In genomic region chr20:16272961-16273360, GRCh38 we compare ENCODE assay signal across 25 cellular contexts.
"Had no signal": no experiment of that assay in that cellular context is flagged by ENCODE, and none has a peak within 500 bp of the region (broad histone marks: within the 10 kb centered on the region; RNA-seq: fewer than 3 reads in every experiment).

No MANE protein-coding gene starts in this region.

- H2AFZ ChIP-seq: parathyroid adenoma had no signal

- H3K36me3 ChIP-seq: thoracic aorta, uterus had no signal

- H3K9ac ChIP-seq: parathyroid adenoma had no signal

- H3K27ac Mint-ChIP-seq: mesothelial cell of epicardium; natural killer cell; stimulated activated effector memory CD8-positive, alpha-beta T cell treated with anti-CD3 and anti-CD28 coated beads, Interleukin-12 subunit alpha, Interleukin-12 subunit beta, amount 100 ng/mL, for 72 hours; stimulated activated naive CD8-positive, alpha-beta T cell treated with anti-CD3 and anti-CD28 coated beads, Interleukin-15, Interleukin-2, amounts not matched to agents 100 ng/mL and 50 ng/mL, for 24 hours; type B pancreatic cell had no signal

- H3K9me3 Mint-ChIP-seq: mesothelial cell of epicardium; naive B cell; natural killer cell; stimulated activated effector memory CD8-positive, alpha-beta T cell treated with anti-CD3 and anti-CD28 coated beads, Interleukin-12 subunit alpha, Interleukin-12 subunit beta, amount 100 ng/mL, for 72 hours; type B pancreatic cell had no signal

- DNase-seq: head of caudate nucleus; hippocampal formation; left colon; lower lobe of right lung; mammary epithelial cell; mesendoderm; naive B cell; natural killer cell; nucleus accumbens; right cardiac atrium; sigmoid colon; small intestine; spleen; stimulated activated CD4-positive, alpha-beta T cell treated with anti-CD3 and anti-CD28 coated beads, Interleukin-4, amount 100 ng/mL, for 24 hours; stimulated activated naive CD4-positive, alpha-beta T cell; tibial artery; uterus had no signal

- H3K79me2 ChIP-seq: parathyroid adenoma had no signal

- H3K4me1 Mint-ChIP-seq: natural killer cell; stimulated activated effector memory CD8-positive, alpha-beta T cell treated with anti-CD3 and anti-CD28 coated beads, Interleukin-12 subunit alpha, Interleukin-12 subunit beta, amount 100 ng/mL, for 72 hours had no signal

- H3K4me3 Mint-ChIP-seq: mesothelial cell of epicardium; natural killer cell; stimulated activated effector memory CD8-positive, alpha-beta T cell treated with anti-CD3 and anti-CD28 coated beads, Interleukin-12 subunit alpha, Interleukin-12 subunit beta, amount 100 ng/mL, for 72 hours; stimulated activated naive CD8-positive, alpha-beta T cell treated with anti-CD3 and anti-CD28 coated beads, Interleukin-15, Interleukin-2, amounts not matched to agents 100 ng/mL and 50 ng/mL, for 24 hours; type B pancreatic cell had no signal

- H3K9me3 ChIP-seq: left lung, lower lobe of right lung, sigmoid colon, suprapubic skin, thoracic aorta, tibial artery, uterus had no signal

- H3K36me3 Mint-ChIP-seq: natural killer cell; stimulated activated effector memory CD8-positive, alpha-beta T cell treated with anti-CD3 and anti-CD28 coated beads, Interleukin-12 subunit alpha, Interleukin-12 subunit beta, amount 100 ng/mL, for 72 hours had no signal

- H3K27me3 ChIP-seq: left lung, sigmoid colon, spleen, suprapubic skin, tibial artery, uterus had no signal

- H3K27me3 Mint-ChIP-seq: naive B cell; stimulated activated naive CD8-positive, alpha-beta T cell treated with anti-CD3 and anti-CD28 coated beads, Interleukin-15, Interleukin-2, amounts not matched to agents 100 ng/mL and 50 ng/mL, for 24 hours; type B pancreatic cell had no signal

- H3K27ac ChIP-seq: left lung, lower lobe of right lung, parathyroid adenoma, sigmoid colon, spleen, suprapubic skin, thoracic aorta, tibial artery, uterus had no signal

- H3K4me3 ChIP-seq: left lung, lower lobe of right lung, sigmoid colon, spleen, suprapubic skin, thoracic aorta, tibial artery, uterus had no signal

- H3K4me1 ChIP-seq: left lung, lower lobe of right lung, sigmoid colon, suprapubic skin, tibial artery, uterus had no signal
